21 cellular contexts compared by ENCODE assay signal in genomic region chr2:57990118-57990725, GRCh38. TPM values are rescaled to one million over a fixed set of nuclear protein-coding genes. Genes with fewer than 3 reads are reported as not detected.
DNase-seq lines count a peak whose midpoint lies in the region; ATAC-seq, FAIRE-seq and TF ChIP-seq lines count a peak whose summit lies in the region.
"Had no signal": no experiment of that assay in that cellular context is flagged by ENCODE, and none has a peak within 500 bp of the region (broad histone marks: within the 10 kb centered on the region; RNA-seq: fewer than 3 reads in every experiment).

No MANE protein-coding gene starts in this region.

- DNase-seq in GM12891 (ENCODE audit: insufficient read length, low spot score) = no peak
- peak; percentile 66 for DNase-seq in NCI-H69 (lab: John Stamatoyannopoulos, UW)
- DNase-seq in activated T-cell treated with anti-CD3 and anti-CD28 coated beads, Interleukin-2, amount 50 U/mL, for 24 hours = no peak
- DNase-seq in activated CD8-positive, alpha-beta memory T cell treated with anti-CD3 and anti-CD28 coated beads, Interleukin-2, amount 50 U/mL, for 4 hours = no peak
- DNase-seq in activated gamma-delta T cell treated with Interleukin-2 at 50 U/mL for 16 hours = no peak
- DNase-seq in activated T-cell treated with anti-CD3 and anti-CD28 coated beads for 4 hours = no peak
- DNase-seq: caudate nucleus; CD4-positive, alpha-beta memory T cell; EL; esophagus squamous epithelium; GM23248; left ventricle myocardium superior; NCI-H1417 treated with DMSO at 0.1 percent for 48 hours; NCI-H510A; Right ventricle myocardium superior; stimulated activated CD4-positive, alpha-beta T cell treated with anti-CD3 and anti-CD28 coated beads, Interleukin-2, amount 100 ng/mL, for 24 hours; T-helper 17 cell had no signal

- ATAC-seq in GM18907 (IDR thresholded peaks at IDR 0.05; ENCODE audit: unreplicated experiment) (peak; percentile 75), HG02798 (IDR thresholded peaks at IDR 0.05; ENCODE audit: poor library complexity, unreplicated experiment) (peak; percentile 65)
- ATAC-seq: left ventricle myocardium superior, T-helper 17 cell, WTC11 had no signal

- peak; percentile 57 for FAIRE-seq in GM12891 (lab: Jason Lieb, UNC)

- no peaks in the 10 kb centered on the region for H3K27me3 Mint-ChIP-seq in activated T-cell treated with anti-CD3 and anti-CD28 coated beads, Interleukin-2, amount 50 U/mL, for 24 hours
- H3K27me3 Mint-ChIP-seq: CD4-positive, alpha-beta memory T cell; T-helper 17 cell had no signal

- peaks cover 5% of the 10 kb centered on the region for H3K4me1 Mint-ChIP-seq in activated T-cell treated with anti-CD3 and anti-CD28 coated beads, Interleukin-2, amount 50 U/mL, for 24 hours (ENCODE audit: low read depth)

- TF ChIP-seq POLR2A in GM12891 (IDR thresholded peaks at IDR 0.05; ENCODE audit: low read depth, low read length) = no peak

- no peaks in the 10 kb centered on the region for H3K9me3 Mint-ChIP-seq in activated T-cell treated with anti-CD3 and anti-CD28 coated beads, Interleukin-2, amount 50 U/mL, for 24 hours
- H3K9me3 Mint-ChIP-seq: activated T-helper 2 cell treated with anti-CD3 and anti-CD28 coated beads, Interferon-gamma antibody, Interleukin-2, Interleukin-4, amounts not matched to agents 10 μg/mL and 5 μg/mL and 100 μg/mL, durations not matched to agents 14 hours and 24 hours and 36 hours; CD4-positive, alpha-beta memory T cell; WTC11 had no signal

- H3K4me3 Mint-ChIP-seq in activated T-cell treated with anti-CD3 and anti-CD28 coated beads, Interleukin-2, amount 50 U/mL, for 24 hours = no peak overlapping the region
- H3K4me3 Mint-ChIP-seq: CD4-positive, alpha-beta memory T cell; T-helper 17 cell; WTC11 had no signal

- no peaks in the 10 kb centered on the region for H3K36me3 Mint-ChIP-seq in activated T-cell treated with anti-CD3 and anti-CD28 coated beads, Interleukin-2, amount 50 U/mL, for 24 hours (ENCODE audit: low read depth)
- H3K36me3 Mint-ChIP-seq: CD4-positive, alpha-beta memory T cell; WTC11 had no signal

- no peak overlapping the region for H3K27ac Mint-ChIP-seq in activated T-cell treated with anti-CD3 and anti-CD28 coated beads, Interleukin-2, amount 50 U/mL, for 24 hours
- H3K27ac Mint-ChIP-seq: activated T-helper 2 cell treated with anti-CD3 and anti-CD28 coated beads, Interferon-gamma antibody, Interleukin-2, Interleukin-4, amounts not matched to agents 10 μg/mL and 5 μg/mL and 100 μg/mL, durations not matched to agents 14 hours and 24 hours and 36 hours; CD4-positive, alpha-beta memory T cell; T-helper 17 cell; WTC11 had no signal

TF ChIP-seq in GM12891, 5 proteins besides CTCF, POLR2A, EP300 and RAD21:
- TF ChIP-seq PAX5 (IDR thresholded peaks at IDR 0.05; ENCODE audit: insufficient read depth, low read length, severe bottlenecking) = no peak
- 0 out of 2 replicates have a peak, but pooled peaks have one; percentile 39 for TF ChIP-seq SPI1 (IDR thresholded peaks at IDR 0.05; ENCODE audit: low read depth, low read length)
TF ChIP-seq in GM12891: peak in this region for 1.

RNA-seq across cellular contexts. Expression of gene VRK2, which starts 56.4 kb away (rescaled TPM):
- 32.3 TPM for polyA plus RNA-seq in GM12891 (2012; ENCODE audit: low read depth, missing spikeins)
